In the genomic region with DNA sequence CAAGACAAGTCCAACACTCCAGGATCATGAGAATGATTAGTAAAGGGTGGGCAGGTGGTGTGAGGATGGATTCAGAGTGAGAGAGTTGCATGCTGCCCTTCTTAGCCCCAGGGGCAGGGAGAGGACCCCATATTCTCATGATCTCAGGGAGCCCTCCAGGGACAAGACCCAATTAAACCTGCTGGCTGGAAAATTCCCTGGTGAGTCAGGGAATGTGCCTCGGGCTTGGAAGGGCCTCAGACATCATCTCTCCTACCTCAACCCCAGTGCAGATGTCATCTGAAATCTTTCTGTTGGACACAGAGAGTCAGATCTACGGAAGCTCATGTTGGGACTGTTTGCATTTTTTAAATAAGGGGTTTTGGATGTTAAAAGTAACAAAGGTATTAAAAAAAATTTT, we compare ENCODE assay signal across 22 cellular contexts. TPM values are rescaled to one million over a fixed set of nuclear protein-coding genes. Genes with fewer than 3 reads are reported as not detected.
A peak's percentile ranks its signal among the peaks of the same experiment; 100 is the strongest.
DNase-seq lines count a peak whose midpoint lies in the region; ATAC-seq and TF ChIP-seq lines count a peak whose summit lies in the region.
"Had no signal": no experiment of that assay in that cellular context is flagged by ENCODE, and none has a peak within 500 bp of the region (broad histone marks: within the 10 kb centered on the region; RNA-seq: fewer than 3 reads in every experiment).

No MANE protein-coding gene starts in this region.

- CTCF ChIA-PET in MCF 10A (lab: Yijun Ruan, JAX) (interaction anchor here (0.5 to 1.1 kb wide), 5 partner anchors 58 to 197 kb away, joined by 3 to 4 read pairs (median 3); no protein-coding TSS in a partner anchor), PC-9 (lab: Charles Lee) (interaction anchor here (0.5 to 1.8 kb wide), 2 partner anchors 63 to 197 kb away, joined by 3 to 6 read pairs; no protein-coding TSS in a partner anchor)

- no peak overlapping the region for H3K4me3 Mint-ChIP-seq in MCF 10A (ENCODE audit: unreplicated experiment)
- H3K4me3 Mint-ChIP-seq: activated T-helper 1 cell treated with anti-CD3 and anti-CD28 coated beads, Interleukin-12 subunit alpha, Interleukin-12 subunit beta, Interleukin-2, Interleukin-4 antibody, amounts not matched to agents 30 ng/mL and 10 ng/mL and 1 ng/mL, durations not matched to agents 14 hours and 24 hours and 36 hours; memory B cell; naive B cell had no signal

- intact Hi-C loops in MCF 10A (cut with micrococcal nuclease) (no loop called here), breast epithelium (cut with DNase I; ENCODE audit: low total_unique reads) (no loop called here), PC-9 (cut with micrococcal nuclease; ENCODE audit: unreplicated experiment) (loop anchor here (1.0 kb wide), 3 partner anchors 61 to 198 kb away; no protein-coding TSS in a partner anchor)

- H3K27ac Mint-ChIP-seq in MCF 10A (ENCODE audit: low read depth, unreplicated experiment) = no peak overlapping the region
- H3K27ac Mint-ChIP-seq: activated T-helper 1 cell treated with anti-CD3 and anti-CD28 coated beads, Interleukin-12 subunit alpha, Interleukin-12 subunit beta, Interleukin-2, Interleukin-4 antibody, amounts not matched to agents 30 ng/mL and 10 ng/mL and 1 ng/mL, durations not matched to agents 14 hours and 24 hours and 36 hours; memory B cell had no signal

- peak overlapping the region; percentile 56 for H3K4me2 ChIP-seq in PC-9

- no peaks in the 10 kb centered on the region for H3K36me3 ChIP-seq in breast epithelium
- peaks cover 36% of the 10 kb centered on the region for H3K36me3 ChIP-seq in PC-9 (ENCODE audit: low read depth)
- H3K36me3 ChIP-seq: right atrium auricular region, uterus had no signal

- no peaks in the 10 kb centered on the region for H3K36me3 Mint-ChIP-seq in MCF 10A (ENCODE audit: insufficient read depth, unreplicated experiment)

- no peaks in the 10 kb centered on the region for H3K9me2 ChIP-seq in PC-9 (ENCODE audit: insufficient read depth)

- H3F3A ChIP-seq in PC-9 (ENCODE audit: insufficient read depth, low read depth) = peaks cover 56% of the 10 kb centered on the region

- no peak for ATAC-seq in GM18858 (IDR thresholded peaks at IDR 0.05; ENCODE audit: unreplicated experiment)
- ATAC-seq: activated naive CD4-positive, alpha-beta T cell treated with anti-CD3 and anti-CD28 coated beads, Interleukin-2, amount 50 U/mL, for 72 hours; heart right ventricle had no signal

- DNase-seq in MCF 10A (ENCODE audit: unreplicated experiment) = peak; percentile 22
- no peak for DNase-seq in breast epithelium (ENCODE audit: low spot score in 2 of 2)
- peak in 1 of 2 experiments; percentile 76 for DNase-seq in PC-9
- no peak for DNase-seq in epithelial cell of prostate (ENCODE audit: low read depth, low spot score)
- peak; percentile 0 for DNase-seq in superior temporal gyrus (ENCODE audit: extremely low spot score)
- DNase-seq in RPMI8226 = no peak
- no peak for DNase-seq in SKM-1 (lab: John Stamatoyannopoulos, UW; ENCODE audit: unreplicated experiment)
- DNase-seq: activated CD4-positive, CD25-positive, alpha-beta regulatory T cell treated with anti-CD3 and anti-CD28 coated beads, Interleukin-2, amount 50 U/mL, for 72 hours; heart right ventricle; naive B cell; NCI-H1694 treated with DMSO at 0.1 percent for 48 hours; NCI-H345; stimulated activated CD8-positive, alpha-beta memory T cell treated with anti-CD3 and anti-CD28 coated beads, Interleukin-4, amount 100 ng/mL, for 48 hours; substantia nigra; uterus had no signal

- peaks cover 7% of the 10 kb centered on the region for H3K9me3 Mint-ChIP-seq in MCF 10A (ENCODE audit: unreplicated experiment)
- H3K9me3 Mint-ChIP-seq: memory B cell had no signal

- no peak for TF ChIP-seq POLR2A in breast epithelium (IDR thresholded peaks at IDR 0.05)

- peaks cover 33% of the 10 kb centered on the region for H3K4me1 Mint-ChIP-seq in MCF 10A (ENCODE audit: insufficient read depth, unreplicated experiment)

- H3K27ac ChIP-seq in breast epithelium = no peak overlapping the region
- H3K27ac ChIP-seq in PC-9 = peak overlapping the region; percentile 99
- peak overlapping the region; percentile 63 for H3K27ac ChIP-seq in epithelial cell of prostate
- H3K27ac ChIP-seq: heart right ventricle, right atrium auricular region, uterus had no signal

- POLR2A ChIA-PET in MCF 10A (lab: Yijun Ruan, JAX) = interaction anchor here (1.5 kb wide), 1 partner anchor 68 kb away, joined by 3 read pairs; no protein-coding TSS in a partner anchor
- POLR2A ChIA-PET in PC-9 (lab: Charles Lee; ENCODE audit: unreplicated experiment) = interaction anchor here (0.6 to 1.2 kb wide), 5 partner anchors 63 to 1156 kb away, joined by 3 to 6 read pairs (median 5); no protein-coding TSS in a partner anchor

- no peak overlapping the region for H2AFZ ChIP-seq in PC-9

- no peaks in the 10 kb centered on the region for H4K20me1 ChIP-seq in PC-9 (ENCODE audit: insufficient read depth)
- H4K20me1 ChIP-seq: BLaER1 treated with 17β-estradiol and CSF1 and Interleukin-3, amounts not matched to agents 10 nM and 100 nM had no signal

- H3K9me3 ChIP-seq in breast epithelium (no peaks in the 10 kb centered on the region), PC-9 (ENCODE audit: insufficient read depth, low read depth) (peaks cover 34% of the 10 kb centered on the region)
- H3K9me3 ChIP-seq: right atrium auricular region, uterus had no signal

- no TSS peak for BruUV-seq in MCF 10A (replicated peaks; lab: Mats Ljungman, UMichigan)
- TSS peak; percentile 48 for BruUV-seq in PC-9 (replicated peaks; lab: Mats Ljungman, UMichigan)

- TF ChIP-seq CTCF in MCF 10A (IDR thresholded peaks at IDR 0.05; ENCODE audit: unreplicated experiment) (no peak), breast epithelium (IDR thresholded peaks at IDR 0.05) (no peak), PC-9 (conservative IDR thresholded peaks at IDR 0.05) (no peak)

- no peak overlapping the region for H3K4me3 ChIP-seq in breast epithelium
- 0 out of 2 replicates have a peak overlapping the region, but pooled peaks have one; percentile 17 for H3K4me3 ChIP-seq in PC-9
- H3K4me3 ChIP-seq: BLaER1 treated with 17β-estradiol and CSF1 and Interleukin-3, amounts not matched to agents 10 nM and 100 nM; heart right ventricle; right atrium auricular region; uterus had no signal

- H3K27me3 Mint-ChIP-seq in MCF 10A (ENCODE audit: insufficient read depth, unreplicated experiment) = no peaks in the 10 kb centered on the region
- H3K27me3 Mint-ChIP-seq: memory B cell had no signal

- H3K27me3 ChIP-seq in breast epithelium = no peaks in the 10 kb centered on the region
- no peaks in the 10 kb centered on the region for H3K27me3 ChIP-seq in PC-9 (ENCODE audit: insufficient read depth, low read depth)
- H3K27me3 ChIP-seq: BLaER1 treated with 17β-estradiol and CSF1 and Interleukin-3, amounts not matched to agents 10 nM and 100 nM; right atrium auricular region; uterus had no signal

- no peaks in the 10 kb centered on the region for H3K79me2 ChIP-seq in PC-9 (ENCODE audit: low read depth)

- H3K4me1 ChIP-seq in breast epithelium (no peaks in the 10 kb centered on the region), PC-9 (replicated peaks; ENCODE audit: insufficient read depth) (peaks cover 67% of the 10 kb centered on the region)
- H3K4me1 ChIP-seq: right atrium auricular region, uterus had no signal

RNA-seq across cellular contexts. Expression of gene SIRPD, which starts 9.2 kb away (rescaled TPM):
- total RNA-seq in MCF 10A (2022) = not detected in 2 replicates
- total RNA-seq in breast epithelium = not detected
- 0.37 and 0.53 TPM in 2 replicates for total RNA-seq in PC-9 (2021)
- total RNA-seq: activated naive CD4-positive, alpha-beta T cell treated with anti-CD3 and anti-CD28 coated beads, Interleukin-2, amount 50 U/mL, for 72 hours; activated T-helper 1 cell treated with anti-CD3 and anti-CD28 coated beads, Interleukin-12 subunit alpha, Interleukin-12 subunit beta, Interleukin-2, Interleukin-4 antibody, amounts not matched to agents 30 ng/mL and 10 ng/mL and 1 ng/mL, durations not matched to agents 14 hours and 24 hours and 36 hours; G401; right atrium auricular region; uterus had no signal

RNA-seq across cellular contexts. Expression of gene SIRPB1, which starts 53.1 kb away (rescaled TPM):
- total RNA-seq in MCF 10A (2022) (1.4 and 2.4 TPM in 2 replicates), breast epithelium (1 to 10 TPM; 2.6 to 8.5 (median 5.8) TPM), PC-9 (2021) (4.1 and 7.6 TPM in 2 replicates)

Comparison
In these comparisons a context has a peak if more than half of its experiments do, and no peak if none do; other contexts are left out.
1. DNase-seq: peak in MCF 10A (single experiment) and superior temporal gyrus (single experiment); none in breast epithelium (0 of 2), epithelial cell of prostate (single experiment), RPMI8226 (single experiment) and SKM-1 (single experiment).
2. H3K27ac ChIP-seq: peak in PC-9 (single experiment) and epithelial cell of prostate (single experiment); none in breast epithelium (0 of 2).